Comparison of ENCODE assay signal across 21 cellular contexts in the genomic region with DNA sequence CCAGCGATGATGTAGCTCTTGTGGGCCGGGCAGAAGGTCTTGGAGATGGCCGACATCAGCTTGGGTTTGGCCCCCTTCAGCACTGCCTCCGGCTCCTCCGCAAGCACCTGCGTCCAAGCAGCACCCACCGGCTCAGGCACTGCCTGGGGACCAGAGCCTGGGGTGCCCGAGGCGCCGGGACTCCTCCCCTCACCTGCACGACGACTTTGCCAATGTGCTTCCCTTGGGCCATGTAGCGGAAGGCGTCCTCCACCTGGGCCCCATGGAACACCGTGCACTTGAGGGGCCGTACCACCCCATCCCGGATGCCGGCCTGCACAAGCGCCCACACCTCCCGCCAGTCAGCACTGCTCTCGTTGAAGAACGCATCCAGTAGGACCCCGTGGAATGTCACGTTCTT.
"Had no signal": no experiment of that assay in that cellular context is flagged by ENCODE, and none has a peak within 500 bp of the region (broad histone marks: within the 10 kb centered on the region; RNA-seq: fewer than 3 reads in every experiment).

No MANE protein-coding gene starts in this region.

- H3K27me3 Mint-ChIP-seq: memory B cell; progenitor cell of endocrine pancreas; stimulated activated memory B cell treated with anti-CD40 and anti-IgM and Interleukin-4, amounts not matched to agents 10 μg/mL and 1 μg/mL and 100 μg/mL, for 72 hours; stimulated activated naive CD8-positive, alpha-beta T cell treated with anti-CD3 and anti-CD28 coated beads, Interleukin-15, Interleukin-2, amounts not matched to agents 100 ng/mL and 50 ng/mL, for 24 hours had no signal

- H3K79me2 ChIP-seq: parathyroid adenoma had no signal

- H3K4me1 Mint-ChIP-seq: memory B cell; natural killer cell; stimulated activated memory B cell treated with anti-CD40 and anti-IgM and Interleukin-4, amounts not matched to agents 10 μg/mL and 1 μg/mL and 100 μg/mL, for 72 hours had no signal

- H3K36me3 Mint-ChIP-seq: natural killer cell had no signal

- H3K9me3 ChIP-seq: sigmoid colon, thoracic aorta, tibial nerve, upper lobe of left lung had no signal

- H3K9me3 Mint-ChIP-seq: memory B cell; natural killer cell; stimulated activated memory B cell treated with anti-CD40 and anti-IgM and Interleukin-4, amounts not matched to agents 10 μg/mL and 1 μg/mL and 100 μg/mL, for 72 hours; stimulated activated naive CD8-positive, alpha-beta T cell treated with anti-CD3 and anti-CD28 coated beads, Interleukin-15, Interleukin-2, amounts not matched to agents 100 ng/mL and 50 ng/mL, for 24 hours had no signal

- H3K4me3 ChIP-seq: coronary artery, lung, sigmoid colon, thoracic aorta, tibial nerve, upper lobe of left lung had no signal

- FAIRE-seq: endometrium, frontal cortex, kidney, urothelium cell line had no signal

- DNase-seq: dermis blood vessel endothelial cell; effector memory CD4-positive, alpha-beta T cell; head of caudate nucleus; kidney; natural killer cell; sigmoid colon; stimulated activated CD4-positive, alpha-beta T cell treated with anti-CD3 and anti-CD28 coated beads, Interleukin-4, amount 100 ng/mL, for 4 hours had no signal

- H3K27ac ChIP-seq: coronary artery, parathyroid adenoma, sigmoid colon, thoracic aorta, tibial nerve, upper lobe of left lung had no signal

- H3K27me3 ChIP-seq: sigmoid colon, tibial nerve, upper lobe of left lung had no signal

- H3K4me3 Mint-ChIP-seq: memory B cell; natural killer cell; stimulated activated memory B cell treated with anti-CD40 and anti-IgM and Interleukin-4, amounts not matched to agents 10 μg/mL and 1 μg/mL and 100 μg/mL, for 72 hours; stimulated activated naive CD8-positive, alpha-beta T cell treated with anti-CD3 and anti-CD28 coated beads, Interleukin-15, Interleukin-2, amounts not matched to agents 100 ng/mL and 50 ng/mL, for 24 hours had no signal

- H3K9ac ChIP-seq: parathyroid adenoma had no signal

- H3K27ac Mint-ChIP-seq: memory B cell; natural killer cell; progenitor cell of endocrine pancreas; stimulated activated memory B cell treated with anti-CD40 and anti-IgM and Interleukin-4, amounts not matched to agents 10 μg/mL and 1 μg/mL and 100 μg/mL, for 72 hours; stimulated activated naive CD8-positive, alpha-beta T cell treated with anti-CD3 and anti-CD28 coated beads, Interleukin-15, Interleukin-2, amounts not matched to agents 100 ng/mL and 50 ng/mL, for 24 hours had no signal

- H3K4me1 ChIP-seq: parathyroid adenoma, sigmoid colon, upper lobe of left lung had no signal

- H2AFZ ChIP-seq: parathyroid adenoma had no signal

- ATAC-seq: left lobe of liver; natural killer cell; stimulated activated memory B cell treated with anti-CD40 and anti-IgM and Interleukin-4, amounts not matched to agents 10 μg/mL and 1 μg/mL and 100 μg/mL, for 72 hours had no signal
